ENCODE assay signal across 30 cellular contexts in genomic region chr6:49664817-49665216, GRCh38. TPM values are rescaled to one million over a fixed set of nuclear protein-coding genes. Genes with fewer than 3 reads are reported as not detected.
A peak's percentile ranks its signal among the peaks of the same experiment; 100 is the strongest.
DNase-seq lines count a peak whose midpoint lies in the region; ATAC-seq, FAIRE-seq and TF ChIP-seq lines count a peak whose summit lies in the region.
"Had no signal": no experiment of that assay in that cellular context is flagged by ENCODE, and none has a peak within 500 bp of the region (broad histone marks: within the 10 kb centered on the region; RNA-seq: fewer than 3 reads in every experiment).

No MANE protein-coding gene starts in this region.

- no peak for TF ChIP-seq RAD21 in H1 (IDR thresholded peaks at IDR 0.05 in 1 of 2, conservative IDR thresholded peaks at IDR 0.05 in 1 of 2; ENCODE audit: low read depth in 2 of 2, low read length in 2 of 2)

- no peak overlapping the region for H3K18ac ChIP-seq in H1 (ENCODE audit: extremely low read depth, low read length)

- H3K9ac ChIP-seq in H1 (replicated peaks in 1 of 4; ENCODE audit: extremely low read depth in 1 of 4, low read depth in 3 of 4, low read length in 3 of 4): no peak overlapping the region
- H3K9ac ChIP-seq: BLaER1 had no signal

- H3K27ac Mint-ChIP-seq in natural killer cell treated with Interleukin-12 subunit alpha and Interleukin-12 subunit beta and Interleukin-15 and Interleukin-18, amount 100 ng/mL, for 72 hours: no peak overlapping the region
- H3K27ac Mint-ChIP-seq: CD14-positive monocyte; CD4-positive, alpha-beta memory T cell; CD4-positive, CD25-positive, alpha-beta regulatory T cell; CD8-positive, alpha-beta memory T cell had no signal

- H3K4me3 ChIP-seq in H1 (ENCODE audit: extremely low read depth in 1 of 4, insufficient read depth in 2 of 4, low read depth in 3 of 4, low read length in 4 of 4) (no peak overlapping the region), dorsolateral prefrontal cortex (no peak overlapping the region)
- H3K4me3 ChIP-seq: BLaER1, GM12878 had no signal

- H4K91ac ChIP-seq in H1 (replicated peaks; ENCODE audit: insufficient read length, low read length): no peak overlapping the region

- no peaks in the 10 kb centered on the region for H3K27me3 Mint-ChIP-seq in natural killer cell treated with Interleukin-12 subunit alpha and Interleukin-12 subunit beta and Interleukin-15 and Interleukin-18, amount 100 ng/mL, for 72 hours
- H3K27me3 Mint-ChIP-seq: CD4-positive, alpha-beta memory T cell; CD4-positive, CD25-positive, alpha-beta regulatory T cell; CD8-positive, alpha-beta memory T cell had no signal

- no peak overlapping the region for H2BK12ac ChIP-seq in H1 (ENCODE audit: low read depth, low read length)

- H3K4me1 ChIP-seq in H1 (replicated peaks in 1 of 4; ENCODE audit: control insufficient read depth in 3 of 4, insufficient read depth in 4 of 4, low read length in 3 of 4): peaks cover 0 to 9% (median 3%) of the 10 kb centered on the region in 4 experiments; a peak in 2 of 7 replicates
- H3K4me1 ChIP-seq: BE2C, BLaER1 had no signal

- ATAC-seq in natural killer cell treated with Interleukin-12 subunit alpha and Interleukin-12 subunit beta and Interleukin-15 and Interleukin-18, amount 100 ng/mL, for 72 hours: no peak
- ATAC-seq in GM18867 (IDR thresholded peaks at IDR 0.05; ENCODE audit: unreplicated experiment): no peak
- ATAC-seq: GM12878 had no signal

- H2AK5ac ChIP-seq in H1 (ENCODE audit: low read depth, low read length): no peak overlapping the region

- H4K20me1 ChIP-seq in H1 (replicated peaks in 1 of 2; ENCODE audit: control insufficient read depth in 1 of 2, insufficient read depth in 2 of 2, low read length in 2 of 2): no peaks in the 10 kb centered on the region
- H4K20me1 ChIP-seq: BLaER1 had no signal

- no peaks in the 10 kb centered on the region for H3K4me1 Mint-ChIP-seq in natural killer cell treated with Interleukin-12 subunit alpha and Interleukin-12 subunit beta and Interleukin-15 and Interleukin-18, amount 100 ng/mL, for 72 hours (ENCODE audit: low read depth in 2 of 2)
- H3K4me1 Mint-ChIP-seq: CD4-positive, alpha-beta memory T cell; CD4-positive, CD25-positive, alpha-beta regulatory T cell; CD8-positive, alpha-beta memory T cell had no signal

- H3K23me2 ChIP-seq in H1 (ENCODE audit: low read depth, low read length): peaks cover 3% of the 10 kb centered on the region; the same call in 1 of the 2 replicates

- no peaks in the 10 kb centered on the region for H3K79me2 ChIP-seq in H1 (ENCODE audit: control insufficient read depth in 1 of 2, insufficient read depth in 2 of 2, low read length in 2 of 2)

- H3K27me3 ChIP-seq in H1 (replicated peaks in 1 of 4; ENCODE audit: control insufficient read depth in 3 of 4, extremely low read depth in 1 of 4, insufficient read depth in 3 of 4, low read length in 3 of 4) (no peaks in the 10 kb centered on the region), dorsolateral prefrontal cortex (peaks cover 0 to 10% (median 0%) of the 10 kb centered on the region in 45 donors)
- H3K27me3 ChIP-seq: BE2C, BLaER1 had no signal

- peak overlapping the region; percentile 32 for H3K27ac ChIP-seq in 22Rv1
- H3K27ac ChIP-seq in VCaP: peak overlapping the region; percentile 67
- no peak overlapping the region for H3K27ac ChIP-seq in H1 (ENCODE audit: low read depth, low read length)
- H3K27ac ChIP-seq in dorsolateral prefrontal cortex: no peak overlapping the region
- H3K27ac ChIP-seq: BLaER1 had no signal

- no peak overlapping the region for H3K4ac ChIP-seq in H1 (replicated peaks; ENCODE audit: insufficient read length, low read depth, low read length)

- no peaks in the 10 kb centered on the region for H3K9me3 ChIP-seq in H1 (ENCODE audit: insufficient read depth in 2 of 2, low read depth in 1 of 2, low read length in 1 of 2)
- H3K9me3 ChIP-seq: BE2C, BLaER1 had no signal

- no peak overlapping the region for H3K4me2 ChIP-seq in H1 (ENCODE audit: insufficient read depth in 1 of 2, low read depth in 2 of 2, low read length in 2 of 2)
- H3K4me2 ChIP-seq: BLaER1 had no signal

- intact Hi-C loops in dorsolateral prefrontal cortex (cut with DNase I): no loop called here

- FAIRE-seq in H1 (lab: Jason Lieb, UNC): no peak
- FAIRE-seq: GM12878, GM12892, GM18507 had no signal

- H3K14ac ChIP-seq in H1 (ENCODE audit: insufficient read length): no peak overlapping the region

- no peak overlapping the region for H2BK120ac ChIP-seq in H1 (replicated peaks; ENCODE audit: low read depth, low read length)

- H3K9me3 Mint-ChIP-seq in natural killer cell treated with Interleukin-12 subunit alpha and Interleukin-12 subunit beta and Interleukin-15 and Interleukin-18, amount 100 ng/mL, for 72 hours: peaks cover 3% of the 10 kb centered on the region

- no peaks in the 10 kb centered on the region for H3K36me3 Mint-ChIP-seq in natural killer cell treated with Interleukin-12 subunit alpha and Interleukin-12 subunit beta and Interleukin-15 and Interleukin-18, amount 100 ng/mL, for 72 hours
- H3K36me3 Mint-ChIP-seq: CD14-positive monocyte; CD4-positive, alpha-beta memory T cell; CD4-positive, CD25-positive, alpha-beta regulatory T cell; CD8-positive, alpha-beta memory T cell had no signal

- H2AFZ ChIP-seq in H1 (ENCODE audit: low read length): 0 out of 2 replicates have a peak overlapping the region, but pooled peaks have one; percentile 55

- H3K79me1 ChIP-seq in H1 (ENCODE audit: low read depth, low read length): no peaks in the 10 kb centered on the region

- H3K23ac ChIP-seq in H1 (ENCODE audit: insufficient read length): no peak overlapping the region

- H4K8ac ChIP-seq in H1 (ENCODE audit: extremely low read depth, insufficient read depth, low read length): no peak overlapping the region

- no peak overlapping the region for H2BK20ac ChIP-seq in H1 (ENCODE audit: low read length)

- no peak overlapping the region for H3K56ac ChIP-seq in H1 (replicated peaks; ENCODE audit: insufficient read length, low read depth, low read length)

- no peak for TF ChIP-seq EP300 in H1 (IDR thresholded peaks at IDR 0.05; ENCODE audit: borderline replicate concordance in 1 of 2, low read depth in 2 of 2, low read length in 2 of 2)

- WGBS in H1 (ENCODE audit: extremely low coverage in 1 of 2, insufficient coverage in 1 of 2, insufficient read length in 1 of 2, insufficient replicate concordance in 2 of 2, low coverage in 1 of 2, low lambda C conversion rate in 2 of 2, missing lambda C conversion rate in 1 of 2), 2 experiments: 86% methylated on average over 3 of the region's 3 CpGs; no CpG with 5 or more reads in 1 of the 2 experiments

- no peak for TF ChIP-seq POLR2A in H1 (IDR thresholded peaks at IDR 0.05; ENCODE audit: control extremely low read depth in 1 of 2, low read depth in 2 of 2, low read length in 2 of 2)

- no peak overlapping the region for H2BK5ac ChIP-seq in H1 (ENCODE audit: low read depth, low read length)

- no peak overlapping the region for H4K5ac ChIP-seq in H1 (ENCODE audit: insufficient read length, low read depth, low read length)

- POLR2A ChIA-PET in H1 (lab: Charles Lee; ENCODE audit: partially characterized antibody): no interaction called here

- H3K36me3 ChIP-seq in H1 (ENCODE audit: control insufficient read depth in 2 of 4, insufficient read depth in 4 of 4, low read length in 3 of 4): no peaks in the 10 kb centered on the region
- H3K36me3 ChIP-seq: BE2C, BLaER1 had no signal

- H3K4me3 Mint-ChIP-seq in natural killer cell treated with Interleukin-12 subunit alpha and Interleukin-12 subunit beta and Interleukin-15 and Interleukin-18, amount 100 ng/mL, for 72 hours: no peak overlapping the region
- H3K4me3 Mint-ChIP-seq: CD14-positive monocyte; CD4-positive, alpha-beta memory T cell; CD4-positive, CD25-positive, alpha-beta regulatory T cell; CD8-positive, alpha-beta memory T cell had no signal

- H2BK15ac ChIP-seq in H1 (ENCODE audit: low read length): no peak overlapping the region

- TF ChIP-seq CTCF in 22Rv1 (IDR thresholded peaks at IDR 0.05): no peak
- no peak for TF ChIP-seq CTCF in VCaP (conservative IDR thresholded peaks at IDR 0.05)
- no peak for TF ChIP-seq CTCF in H1 (IDR thresholded peaks at IDR 0.05; ENCODE audit: control extremely low read depth in 1 of 3, insufficient read depth in 1 of 3, low read depth in 1 of 3, low read length in 3 of 3)
- TF ChIP-seq CTCF in dorsolateral prefrontal cortex (IDR thresholded peaks at IDR 0.05 in 54 of 56, conservative IDR thresholded peaks at IDR 0.05 in 2 of 56; ENCODE audit: low read depth in 1 of 56, partially characterized antibody in 56 of 56): no peak

- CTCF ChIA-PET in H1 (lab: Charles Lee; ENCODE audit: partially characterized antibody): no interaction called here

- no peak for DNase-seq in H1 (ENCODE audit: low read depth in 1 of 2, low spot score in 2 of 2)
- no peak for DNase-seq in natural killer cell treated with Interleukin-12 subunit alpha and Interleukin-12 subunit beta and Interleukin-15 and Interleukin-18, amount 100 ng/mL, for 72 hours (ENCODE audit: low spot score)
- no peak for DNase-seq in dorsolateral prefrontal cortex
- DNase-seq: 8988T; ACHN; BE2C; C1 segment of cervical spinal cord; CD4-positive, alpha-beta memory T cell; CD4-positive, CD25-positive, alpha-beta regulatory T cell; CD8-positive, alpha-beta memory T cell; COR-L47; DMS 273 treated with DMSO at 0.1 percent for 48 hours; DMS153; DMS53; DMS79; DND-41; EL; GDM1 had no signal

RNA-seq across cellular contexts. Expression of gene RHAG, which starts 28.2 kb away (rescaled TPM):
- total RNA-seq in H1 (2021; fragmentation: NEBNext Ultra II Directional; extraction: Animal tissue kit (Norgen Biotek cat#: 25700)): not detected in 2 replicates
- polyA plus RNA-seq in H1 (2011; rRNA removed): not detected in 2 replicates
- not detected for polyA plus RNA-seq in H1 (2011; cell fraction: cytosol; rRNA removed)
- polyA plus RNA-seq in H1 (2011; cell fraction: nucleus; rRNA removed): not detected
- not detected in 4 replicates for polyA plus RNA-seq in H1 (2012, experiment 1 of 2)
- not detected for polyA plus RNA-seq in H1 (2012, experiment 2 of 2)
- polyA plus RNA-seq in H1 (2013, experiment 1 of 2): not detected
- not detected for polyA plus RNA-seq in H1 (2013, experiment 2 of 2)
- 0.17 and 0.25 TPM in 2 replicates for polyA minus RNA-seq in H1 (2011; rRNA and poly(A)+ RNA removed)
- polyA minus RNA-seq in H1 (2011; cell fraction: cytosol; rRNA and poly(A)+ RNA removed): not detected
- not detected for polyA minus RNA-seq in H1 (2011; cell fraction: nucleus; rRNA and poly(A)+ RNA removed)
- not detected for total RNA-seq in natural killer cell treated with Interleukin-12 subunit alpha and Interleukin-12 subunit beta and Interleukin-15 and Interleukin-18, amount 100 ng/mL, for 72 hours
- 1 to 10 TPM in 1 of 120 experiments, under 1 TPM in 2, not detected in 117; 0.86 to 1.3 (median 0.95) TPM for total RNA-seq in dorsolateral prefrontal cortex
- total RNA-seq: A673; CD4-positive, alpha-beta memory T cell; CD4-positive, CD25-positive, alpha-beta regulatory T cell; CD8-positive, alpha-beta memory T cell; Daoy; G401 had no signal
- polyA plus RNA-seq: AG04450; CD14-positive monocyte; CD4-positive, alpha-beta memory T cell; CD4-positive, CD25-positive, alpha-beta regulatory T cell; CD8-positive, alpha-beta memory T cell had no signal

RNA-seq across cellular contexts. Expression of gene CRISP2, which starts 48.5 kb away (rescaled TPM):
- not detected in 2 replicates for total RNA-seq in H1 (2021; fragmentation: NEBNext Ultra II Directional; extraction: Animal tissue kit (Norgen Biotek cat#: 25700))
- 0.06 and 0.13 TPM in 2 replicates for polyA plus RNA-seq in H1 (2011; rRNA removed)
- 0.09 TPM for polyA plus RNA-seq in H1 (2011; cell fraction: cytosol; rRNA removed)
- polyA plus RNA-seq in H1 (2011; cell fraction: nucleus; rRNA removed): not detected
- polyA plus RNA-seq in H1 (2012, experiment 1 of 2): 0.17 TPM in 1 of 4 replicates, not detected in the others
- polyA plus RNA-seq in H1 (2012, experiment 2 of 2): 0.21 TPM
- not detected for polyA plus RNA-seq in H1 (2013, experiment 1 of 2)
- polyA plus RNA-seq in H1 (2013, experiment 2 of 2): not detected
- polyA minus RNA-seq in H1 (2011; rRNA and poly(A)+ RNA removed): not detected in 2 replicates
- polyA minus RNA-seq in H1 (2011; cell fraction: cytosol; rRNA and poly(A)+ RNA removed): not detected
- not detected for polyA minus RNA-seq in H1 (2011; cell fraction: nucleus; rRNA and poly(A)+ RNA removed)
- total RNA-seq in natural killer cell treated with Interleukin-12 subunit alpha and Interleukin-12 subunit beta and Interleukin-15 and Interleukin-18, amount 100 ng/mL, for 72 hours: not detected
- total RNA-seq in dorsolateral prefrontal cortex: not detected
- total RNA-seq: A673; CD4-positive, alpha-beta memory T cell; CD4-positive, CD25-positive, alpha-beta regulatory T cell; CD8-positive, alpha-beta memory T cell; G401; GM12878 had no signal
- polyA plus RNA-seq: AG04450; CD14-positive monocyte; CD4-positive, alpha-beta memory T cell; CD4-positive, CD25-positive, alpha-beta regulatory T cell; CD8-positive, alpha-beta memory T cell; GM12878 had no signal

Comparison
In these comparisons a context has a peak if more than half of its experiments do, and no peak if none do; other contexts are left out.
1. H3K27ac ChIP-seq: peak in 22Rv1 (single experiment) and VCaP (single experiment); none in H1 (single experiment) and dorsolateral prefrontal cortex (0 of 59).